10 cellular contexts compared by ENCODE assay signal in the genomic region with DNA sequence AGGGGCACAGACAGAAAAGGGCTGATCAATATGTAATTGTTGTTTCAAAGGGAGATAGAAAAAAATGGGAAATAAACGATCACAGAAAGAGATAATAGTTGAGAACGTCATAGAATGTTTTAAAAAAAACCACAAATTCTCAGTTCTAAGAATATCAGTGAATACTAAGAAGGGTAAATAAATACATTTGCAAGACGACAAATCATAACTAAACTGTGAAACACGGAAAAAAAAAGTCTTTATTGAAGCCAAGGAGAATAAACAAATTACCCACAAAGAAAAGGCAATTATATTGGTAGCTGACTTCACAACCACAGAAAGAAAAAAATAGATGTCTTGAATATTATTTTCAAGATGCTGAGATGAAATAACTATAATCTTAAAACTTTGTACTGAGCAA.
"Had no signal": no experiment of that assay in that cellular context is flagged by ENCODE, and none has a peak within 500 bp of the region (broad histone marks: within the 10 kb centered on the region; RNA-seq: fewer than 3 reads in every experiment).

No MANE protein-coding gene starts in this region.

- H3K9me3 ChIP-seq: HAP-1 had no signal

- H3K4me3 ChIP-seq: GM23248, HAP-1 had no signal

- H3K4me1 ChIP-seq: HAP-1 had no signal

- H3K27ac ChIP-seq: GM23248, HL-60, KMS-11 had no signal

- H3K9ac ChIP-seq: GM23248, KMS-11 had no signal

- H3K4me2 ChIP-seq: KMS-11 had no signal

- H3K36me3 ChIP-seq: HAP-1 had no signal

- H3K9me3 Mint-ChIP-seq: IgD-negative memory B cell had no signal

- H3K27me3 Mint-ChIP-seq: IgD-negative memory B cell had no signal

- H3K27ac Mint-ChIP-seq: IgD-negative memory B cell had no signal

- DNase-seq: GM23248, GOT3, H7, Karpas-422, KBM-7 had no signal

- ATAC-seq: HepG2 had no signal

- H2AFZ ChIP-seq: GM23248 had no signal

- H3K4me3 Mint-ChIP-seq: IgD-negative memory B cell had no signal

- H3K4me1 Mint-ChIP-seq: IgD-negative memory B cell had no signal

- H3K36me3 Mint-ChIP-seq: IgD-negative memory B cell had no signal
